Comparison of ENCODE assay signal across 1 cellular context in the genomic region with DNA sequence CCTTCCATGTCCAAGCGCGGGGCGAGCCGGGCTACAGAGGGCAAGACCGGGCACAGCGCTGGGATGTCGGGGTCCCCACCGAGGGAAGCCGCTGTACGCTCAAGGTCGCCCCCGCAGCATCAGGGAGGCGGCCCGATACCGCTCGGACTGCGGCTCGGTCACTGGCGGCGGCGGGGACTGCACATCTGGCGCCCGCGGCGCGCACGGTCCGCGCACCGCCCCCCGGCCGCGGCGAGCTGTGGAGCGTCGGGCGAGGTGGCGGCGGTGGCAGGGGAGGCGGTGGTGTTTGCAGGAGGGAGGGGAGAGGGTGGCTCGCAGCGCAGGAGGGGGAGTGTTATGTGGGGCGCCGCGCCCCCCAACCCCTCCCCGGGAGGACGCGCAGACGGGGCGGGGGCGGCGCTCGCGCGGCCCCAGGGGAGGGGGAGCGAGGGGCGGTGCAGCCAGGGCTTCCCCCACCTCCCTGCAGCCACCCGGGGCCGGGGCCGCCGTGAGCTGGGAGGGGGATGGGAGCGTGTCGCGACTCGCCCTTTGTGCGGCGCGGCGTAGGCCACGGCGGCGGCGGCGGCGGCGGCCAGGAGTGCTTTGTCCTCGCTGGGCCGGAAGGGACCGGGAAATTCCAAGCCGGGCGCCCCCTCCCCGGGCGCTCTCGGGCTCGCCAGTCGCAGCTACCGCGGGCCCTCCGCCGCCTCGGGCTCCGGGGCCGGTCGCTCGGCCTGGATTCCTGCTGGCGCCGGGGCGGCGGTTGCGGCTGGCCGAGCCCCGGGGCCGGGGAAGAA.
TF ChIP-seq lines count a peak whose summit lies in the region.

TSS of gene NUAK1 (minus strand) at position 309 of the 776 bp plus-strand sequence. CDS start at position 8, 301 bp downstream.

TF ChIP-seq in GM23338, 12 proteins besides CTCF, POLR2A, EP300 and RAD21 (continued from another document):
- TF ChIP-seq REST (IDR thresholded peaks at IDR 0.05; ENCODE audit: unreplicated experiment) = no peak
